14 cellular contexts compared by ENCODE assay signal in the genomic region with DNA sequence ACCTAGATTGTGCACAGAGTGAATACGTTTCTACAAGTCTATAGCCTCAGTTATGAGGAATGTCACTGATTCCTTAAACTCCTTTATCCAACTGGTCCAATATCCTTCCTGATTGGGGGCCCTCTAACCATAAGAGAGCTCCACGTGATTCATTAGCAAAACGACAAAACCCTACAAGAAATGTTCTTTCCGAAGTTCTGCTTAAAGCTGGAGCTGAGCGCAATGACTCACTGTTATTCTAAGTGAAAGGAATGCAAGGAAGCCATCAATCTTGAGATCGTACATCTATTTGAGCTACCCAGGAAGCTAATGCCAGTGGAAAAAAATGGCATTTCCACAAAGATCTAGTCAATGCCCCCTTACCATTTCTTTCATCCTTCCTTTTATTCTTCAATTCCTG.
A peak's percentile ranks its signal among the peaks of the same experiment; 100 is the strongest.
DNase-seq lines count a peak whose midpoint lies in the region; FAIRE-seq and TF ChIP-seq lines count a peak whose summit lies in the region.
"Had no signal": no experiment of that assay in that cellular context is flagged by ENCODE, and none has a peak within 500 bp of the region (broad histone marks: within the 10 kb centered on the region; RNA-seq: fewer than 3 reads in every experiment).

No MANE protein-coding gene starts in this region.

- H3K9me3 ChIP-seq in fibroblast of lung (ENCODE audit: control insufficient read depth, insufficient read depth, low read depth, low read length) (no peaks in the 10 kb centered on the region), HAP-1 (no peaks in the 10 kb centered on the region)
- no peaks in the 10 kb centered on the region for H3K9me3 ChIP-seq in CD8-positive, alpha-beta memory T cell (ENCODE audit: low read length)

- H3K27me3 ChIP-seq in fibroblast of lung (ENCODE audit: control insufficient read depth, insufficient read depth, low read length) (no peaks in the 10 kb centered on the region), HAP-1 (ENCODE audit: low read depth) (no peaks in the 10 kb centered on the region)
- H3K27me3 ChIP-seq in CD8-positive, alpha-beta memory T cell (ENCODE audit: insufficient read depth, low read length, poor library complexity, severe bottlenecking), result no peaks in the 10 kb centered on the region

- POLR2A ChIA-PET in RWPE1 (lab: Yijun Ruan, JAX; ENCODE audit: low non-redundant PET), result no interaction called here
- POLR2A ChIA-PET in CD8-positive, alpha-beta memory T cell (lab: Charles Lee), result no interaction called here

- no peak overlapping the region for H3K27ac ChIP-seq in RWPE1
- H3K27ac ChIP-seq in fibroblast of lung (ENCODE audit: insufficient read depth, low read length), result no peak overlapping the region
- no peak overlapping the region for H3K27ac ChIP-seq in CD8-positive, alpha-beta memory T cell (ENCODE audit: low read depth, low read length)
- H3K27ac ChIP-seq: C4-2B had no signal

- TF ChIP-seq CTCF in D721Med (IDR thresholded peaks at IDR 0.05; ENCODE audit: insufficient read depth, missing control alignments) (no peak), RWPE1 (conservative IDR thresholded peaks at IDR 0.05; ENCODE audit: low read depth) (no peak), fibroblast of lung (conservative IDR thresholded peaks at IDR 0.05 in 1 of 2, IDR thresholded peaks at IDR 0.05 in 1 of 2; ENCODE audit: low read depth in 1 of 2, low read length in 2 of 2) (no peak)

- H3K36me3 ChIP-seq in fibroblast of lung (ENCODE audit: control insufficient read depth, insufficient read depth, low read length) (no peaks in the 10 kb centered on the region), HAP-1 (replicated peaks) (no peaks in the 10 kb centered on the region)
- no peaks in the 10 kb centered on the region for H3K36me3 ChIP-seq in CD8-positive, alpha-beta memory T cell (ENCODE audit: insufficient read depth, low read length)

- no peak overlapping the region for H3K9ac ChIP-seq in fibroblast of lung (ENCODE audit: insufficient read depth, low read length)

- CTCF ChIA-PET in RWPE1 (lab: Yijun Ruan, JAX), result no interaction called here
- CTCF ChIA-PET in CD8-positive, alpha-beta memory T cell (lab: Charles Lee), result no interaction called here

- no peaks in the 10 kb centered on the region for H4K20me1 ChIP-seq in fibroblast of lung (ENCODE audit: control insufficient read depth, extremely low read depth, insufficient read depth, low read length)

- no peaks in the 10 kb centered on the region for H3K27me3 Mint-ChIP-seq in CD8-positive, alpha-beta memory T cell
- H3K27me3 Mint-ChIP-seq: activated CD4-positive, alpha-beta T cell treated with anti-CD3 and anti-CD28 coated beads, Interleukin-2, amount 10 ng/mL, durations not matched to agents 7 days and 5 days; naive B cell had no signal

- peaks cover 0 to 8% (median 4%) of the 10 kb centered on the region in 5 donors for H3K9me3 Mint-ChIP-seq in CD8-positive, alpha-beta memory T cell
- H3K9me3 Mint-ChIP-seq: activated CD4-positive, alpha-beta T cell treated with anti-CD3 and anti-CD28 coated beads, Interleukin-2, amount 10 ng/mL, durations not matched to agents 7 days and 5 days had no signal

- H3K4me1 ChIP-seq in fibroblast of lung (ENCODE audit: control insufficient read depth, extremely low read depth, insufficient read depth, low read length), result no peaks in the 10 kb centered on the region
- no peaks in the 10 kb centered on the region for H3K4me1 ChIP-seq in HAP-1
- no peaks in the 10 kb centered on the region for H3K4me1 ChIP-seq in CD8-positive, alpha-beta memory T cell (ENCODE audit: insufficient read depth, low read length)

- DNase-seq in D721Med (ENCODE audit: insufficient read length, low spot score), result no peak
- DNase-seq in RWPE1 (ENCODE audit: low spot score), result peak; percentile 35
- DNase-seq in fibroblast of lung (ENCODE audit: low read depth in 2 of 2), result peak; percentile 88 to 97
- peak; percentile 63 for DNase-seq in non-pigmented ciliary epithelial cell (ENCODE audit: low read depth)
- DNase-seq in GM19238 (ENCODE audit: insufficient read length, low spot score), result no peak
- no peak for DNase-seq in HAP-1 (ENCODE audit: low spot score in 2 of 2)
- DNase-seq in CD8-positive, alpha-beta memory T cell, result no peak
- DNase-seq in HT-29 (ENCODE audit: low spot score), result no peak
- DNase-seq: activated CD4-positive, alpha-beta T cell treated with anti-CD3 and anti-CD28 coated beads, Interleukin-2, amount 10 ng/mL, durations not matched to agents 7 days and 5 days; naive B cell; NCI-H2029; NK-92 treated with Interleukin-12 subunit alpha and Interleukin-12 subunit beta, amount 100 ng/mL, for 24 hours; stimulated activated CD4-positive, alpha-beta T cell treated with anti-CD3 and anti-CD28 coated beads, Interleukin-12 subunit alpha, Interleukin-12 subunit beta, amount 100 ng/mL, for 4 hours had no signal

- H3K4me1 Mint-ChIP-seq in CD8-positive, alpha-beta memory T cell, result no peaks in the 10 kb centered on the region
- H3K4me1 Mint-ChIP-seq: activated CD4-positive, alpha-beta T cell treated with anti-CD3 and anti-CD28 coated beads, Interleukin-2, amount 10 ng/mL, durations not matched to agents 7 days and 5 days; naive B cell had no signal

- no peak overlapping the region for H3K4me3 Mint-ChIP-seq in CD8-positive, alpha-beta memory T cell
- H3K4me3 Mint-ChIP-seq: activated CD4-positive, alpha-beta T cell treated with anti-CD3 and anti-CD28 coated beads, Interleukin-2, amount 10 ng/mL, durations not matched to agents 7 days and 5 days; naive B cell had no signal

- H2AFZ ChIP-seq in fibroblast of lung (ENCODE audit: low read length), result no peak overlapping the region

- H3K27ac Mint-ChIP-seq in CD8-positive, alpha-beta memory T cell, result no peak overlapping the region
- H3K27ac Mint-ChIP-seq: activated CD4-positive, alpha-beta T cell treated with anti-CD3 and anti-CD28 coated beads, Interleukin-2, amount 10 ng/mL, durations not matched to agents 7 days and 5 days; naive B cell had no signal

- no peaks in the 10 kb centered on the region for H3K36me3 Mint-ChIP-seq in CD8-positive, alpha-beta memory T cell
- H3K36me3 Mint-ChIP-seq: naive B cell had no signal

- in situ Hi-C loops in HAP-1 (cut with MboI; ENCODE audit: low sequenced_read_pairs), result no loop called here

- H3K4me3 ChIP-seq in fibroblast of lung (replicated peaks in 1 of 4; ENCODE audit: control extremely low read depth in 1 of 4, insufficient read depth in 1 of 4, low read depth in 3 of 4, low read length in 4 of 4) (no peak overlapping the region), HAP-1 (no peak overlapping the region)
- no peak overlapping the region for H3K4me3 ChIP-seq in CD8-positive, alpha-beta memory T cell (ENCODE audit: low read length)

- FAIRE-seq in D721Med (lab: Jason Lieb, UNC), result peak; percentile 94

- no peaks in the 10 kb centered on the region for H3K79me2 ChIP-seq in fibroblast of lung (ENCODE audit: control insufficient read depth, insufficient read depth, low read length)

- H3K4me2 ChIP-seq in fibroblast of lung (ENCODE audit: extremely low read depth, insufficient read depth, low read length), result no peak overlapping the region

Comparison
In these comparisons a context has a peak if more than half of its experiments do, and no peak if none do; other contexts are left out.
1. DNase-seq: peak in RWPE1 (single experiment), fibroblast of lung (2 of 2) and non-pigmented ciliary epithelial cell (single experiment); none in D721Med (single experiment), GM19238 (single experiment), HAP-1 (0 of 2), CD8-positive, alpha-beta memory T cell (0 of 5) and HT-29 (single experiment).